Comparison of ENCODE assay signal across 17 cellular contexts in the genomic region with DNA sequence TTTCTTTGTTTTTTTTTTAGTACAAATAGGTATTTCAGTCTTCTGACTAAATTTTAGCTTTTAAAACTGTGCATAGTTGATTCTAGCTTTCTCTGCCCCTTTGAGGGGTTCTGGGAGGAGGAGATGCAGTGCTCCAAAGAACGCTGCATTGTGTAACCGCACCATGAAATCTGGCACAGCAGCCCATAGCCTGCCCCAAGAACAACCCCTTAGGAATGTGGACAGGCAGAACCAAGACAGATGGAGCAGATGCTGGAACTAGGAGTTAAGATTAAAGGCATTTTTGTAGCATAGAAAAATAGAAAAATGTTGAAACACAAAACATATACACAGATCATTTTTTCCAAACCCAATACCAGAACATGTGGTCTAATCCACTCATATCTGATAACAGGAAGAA.
DNase-seq lines count a peak whose midpoint lies in the region; ATAC-seq, FAIRE-seq and TF ChIP-seq lines count a peak whose summit lies in the region.
"Had no signal": no experiment of that assay in that cellular context is flagged by ENCODE, and none has a peak within 500 bp of the region (broad histone marks: within the 10 kb centered on the region; RNA-seq: fewer than 3 reads in every experiment).

No MANE protein-coding gene starts in this region.

- intact Hi-C loops in Right ventricle myocardium superior (cut with DNase I) (no loop called here), MCF 10A (cut with micrococcal nuclease) (no loop called here)
- intact Hi-C loops in CD4-positive, alpha-beta T cell (cut with DNase I, micrococcal nuclease), result no loop called here

- no peak overlapping the region for H4K8ac ChIP-seq in trophoblast cell (ENCODE audit: low read depth, low read length)

- H3K36me3 Mint-ChIP-seq in astrocyte (ENCODE audit: low read depth, unreplicated experiment) (no peaks in the 10 kb centered on the region), MCF 10A (ENCODE audit: insufficient read depth, unreplicated experiment) (peaks cover 6% of the 10 kb centered on the region)
- H3K36me3 Mint-ChIP-seq in CD4-positive, alpha-beta T cell (ENCODE audit: low read depth), result no peaks in the 10 kb centered on the region
- H3K36me3 Mint-ChIP-seq: naive thymus-derived CD4-positive, alpha-beta T cell had no signal

- CTCF ChIA-PET in AG04450 (lab: Charles Lee) (no interaction called here), MCF 10A (lab: Yijun Ruan, JAX) (no interaction called here)
- CTCF ChIA-PET in CD4-positive, alpha-beta T cell (lab: Charles Lee), result no interaction called here

- H3K27ac ChIP-seq in AG04450 (ENCODE audit: low read depth, low read length), result no peak overlapping the region
- H3K27ac ChIP-seq in astrocyte (ENCODE audit: low read depth, low read length), result no peak overlapping the region
- no peak overlapping the region for H3K27ac ChIP-seq in trophoblast cell (ENCODE audit: low read depth, low read length)
- H3K27ac ChIP-seq in CD4-positive, alpha-beta T cell (ENCODE audit: low read depth, low read length), result no peak overlapping the region
- H3K27ac ChIP-seq: A549, cardiac muscle cell had no signal

- no peak overlapping the region for H3K4me2 ChIP-seq in astrocyte (ENCODE audit: low read length)
- no peak overlapping the region for H3K4me2 ChIP-seq in trophoblast cell (ENCODE audit: low read length)
- H3K4me2 ChIP-seq: A549 had no signal

- peak; percentile 7 for DNase-seq in AG04450 (ENCODE audit: low read depth, low spot score)
- peak; percentile 94 for DNase-seq in astrocyte (ENCODE audit: low read depth)
- peak; percentile 74 for DNase-seq in Right ventricle myocardium superior
- peak; percentile 74 to 90 for DNase-seq in trophoblast cell
- no peak for DNase-seq in DMS153 treated with DMSO at 0.1 percent for 48 hours (lab: John Stamatoyannopoulos, UW; ENCODE audit: unreplicated experiment)
- DNase-seq in CD4-positive, alpha-beta T cell, result no peak
- no peak for DNase-seq in MCF 10A (ENCODE audit: unreplicated experiment)
- DNase-seq: activated CD4-positive, alpha-beta T cell treated with anti-CD3 and anti-CD28 coated beads for 4 hours; DMS53; H7; naive thymus-derived CD4-positive, alpha-beta T cell; NCI-H226 had no signal

- no peak overlapping the region for H3K18ac ChIP-seq in trophoblast cell (ENCODE audit: low read length)

- no peak overlapping the region for H3K4ac ChIP-seq in trophoblast cell (ENCODE audit: low read depth, low read length)

- no peak overlapping the region for H2BK120ac ChIP-seq in trophoblast cell (ENCODE audit: insufficient read depth, low read length, poor library complexity)

- H3K27me3 Mint-ChIP-seq in astrocyte (ENCODE audit: low read depth, unreplicated experiment) (peaks cover 9% of the 10 kb centered on the region), MCF 10A (ENCODE audit: insufficient read depth, unreplicated experiment) (no peaks in the 10 kb centered on the region)
- no peaks in the 10 kb centered on the region for H3K27me3 Mint-ChIP-seq in CD4-positive, alpha-beta T cell

- H3K4me1 Mint-ChIP-seq in astrocyte (ENCODE audit: low read depth, unreplicated experiment), result no peaks in the 10 kb centered on the region
- no peaks in the 10 kb centered on the region for H3K4me1 Mint-ChIP-seq in CD4-positive, alpha-beta T cell (ENCODE audit: low read depth)
- peaks cover 4% of the 10 kb centered on the region for H3K4me1 Mint-ChIP-seq in MCF 10A (ENCODE audit: insufficient read depth, unreplicated experiment)
- H3K4me1 Mint-ChIP-seq: naive thymus-derived CD4-positive, alpha-beta T cell had no signal

- TF ChIP-seq CTCF in AG04450 (IDR thresholded peaks at IDR 0.05; ENCODE audit: low read depth, low read length) (no peak), astrocyte (IDR thresholded peaks at IDR 0.05; ENCODE audit: insufficient read depth, low read depth, low read length) (no peak), MCF 10A (IDR thresholded peaks at IDR 0.05; ENCODE audit: unreplicated experiment) (no peak)
- TF ChIP-seq CTCF in CD4-positive, alpha-beta T cell (IDR thresholded peaks at IDR 0.05), result no peak

- ATAC-seq in Right ventricle myocardium superior (ENCODE audit: poor library complexity) (peak; percentile 93), GM18861 (IDR thresholded peaks at IDR 0.05; ENCODE audit: unreplicated experiment) (no peak)
- ATAC-seq in CD4-positive, alpha-beta T cell (ENCODE audit: poor library complexity), result no peak
- ATAC-seq: A549; esophagus mucosa; naive thymus-derived CD4-positive, alpha-beta T cell had no signal

- H3K4me3 Mint-ChIP-seq in astrocyte (ENCODE audit: unreplicated experiment) (no peak overlapping the region), MCF 10A (ENCODE audit: unreplicated experiment) (no peak overlapping the region)
- H3K4me3 Mint-ChIP-seq in CD4-positive, alpha-beta T cell, result no peak overlapping the region
- H3K4me3 Mint-ChIP-seq: naive thymus-derived CD4-positive, alpha-beta T cell had no signal

- peaks cover 3% of the 10 kb centered on the region for H3K9me3 Mint-ChIP-seq in astrocyte (ENCODE audit: unreplicated experiment)
- H3K9me3 Mint-ChIP-seq in CD4-positive, alpha-beta T cell, result no peaks in the 10 kb centered on the region
- H3K9me3 Mint-ChIP-seq in MCF 10A (ENCODE audit: unreplicated experiment), result peaks cover 8% of the 10 kb centered on the region

- H4K12ac ChIP-seq in trophoblast cell (ENCODE audit: low read depth, low read length), result no peak overlapping the region

- H3K36me3 ChIP-seq in astrocyte (ENCODE audit: insufficient read depth, low read length) (no peaks in the 10 kb centered on the region), trophoblast cell (ENCODE audit: control insufficient read depth in 1 of 2, insufficient read depth in 2 of 2, low read length in 2 of 2) (no peaks in the 10 kb centered on the region)
- H3K36me3 ChIP-seq: cardiac muscle cell had no signal

- H2AFZ ChIP-seq in astrocyte (ENCODE audit: low read depth, low read length) (no peak overlapping the region), trophoblast cell (ENCODE audit: insufficient read depth, low read length, poor library complexity) (no peak overlapping the region)

- H3K9ac ChIP-seq in astrocyte (ENCODE audit: low read length) (no peak overlapping the region), trophoblast cell (ENCODE audit: low read length) (no peak overlapping the region)

- no peak overlapping the region for H4K91ac ChIP-seq in trophoblast cell (ENCODE audit: low read depth, low read length)

- H3K9me3 ChIP-seq in AG04450 (ENCODE audit: control insufficient read depth, insufficient read depth, low read length) (no peaks in the 10 kb centered on the region), astrocyte (ENCODE audit: insufficient read depth, low read depth, low read length) (no peaks in the 10 kb centered on the region), trophoblast cell (ENCODE audit: insufficient read depth, low read depth, low read length) (no peaks in the 10 kb centered on the region)
- no peaks in the 10 kb centered on the region for H3K9me3 ChIP-seq in CD4-positive, alpha-beta T cell (ENCODE audit: control insufficient read depth, low read length)
- H3K9me3 ChIP-seq: A549 had no signal

- no peaks in the 10 kb centered on the region for H3K4me1 ChIP-seq in astrocyte (ENCODE audit: insufficient read depth, low read length)
- no peaks in the 10 kb centered on the region for H3K4me1 ChIP-seq in trophoblast cell (ENCODE audit: control insufficient read depth in 1 of 2, insufficient read depth in 2 of 2, low read length in 2 of 2)
- H3K4me1 ChIP-seq: A549 had no signal

- H3K27me3 ChIP-seq in AG04450 (ENCODE audit: control insufficient read depth, insufficient read depth, low read length), result peaks cover 2% of the 10 kb centered on the region
- no peaks in the 10 kb centered on the region for H3K27me3 ChIP-seq in astrocyte (ENCODE audit: insufficient read depth, low read length)
- no peaks in the 10 kb centered on the region for H3K27me3 ChIP-seq in trophoblast cell (ENCODE audit: insufficient read depth, low read length)
- no peaks in the 10 kb centered on the region for H3K27me3 ChIP-seq in CD4-positive, alpha-beta T cell (ENCODE audit: control insufficient read depth, insufficient read depth, low read length)
- H3K27me3 ChIP-seq: cardiac muscle cell had no signal

- no TSS peak for BruUV-seq in MCF 10A (replicated peaks; lab: Mats Ljungman, UMichigan)

- WGBS in trophoblast cell (ENCODE audit: extremely low coverage, insufficient coverage, insufficient read length), result no CpG with 5 or more reads among the region's 2 CpGs

- H3K4me3 ChIP-seq in AG04450 (ENCODE audit: low read depth, low read length) (no peak overlapping the region), astrocyte (ENCODE audit: insufficient read depth, low read depth, low read length) (no peak overlapping the region), trophoblast cell (ENCODE audit: low read depth, low read length) (no peak overlapping the region)
- H3K4me3 ChIP-seq: A549, cardiac muscle cell had no signal

- no peaks in the 10 kb centered on the region for H3K79me1 ChIP-seq in trophoblast cell (ENCODE audit: low read length)

- H3K23ac ChIP-seq in trophoblast cell (ENCODE audit: low read length), result no peak overlapping the region

- H2BK5ac ChIP-seq in trophoblast cell (ENCODE audit: low read depth, low read length, poor library complexity), result no peak overlapping the region

- H3K27ac Mint-ChIP-seq in astrocyte (ENCODE audit: unreplicated experiment), result no peak overlapping the region
- no peak overlapping the region for H3K27ac Mint-ChIP-seq in CD4-positive, alpha-beta T cell
- no peak overlapping the region for H3K27ac Mint-ChIP-seq in MCF 10A (ENCODE audit: low read depth, unreplicated experiment)
- H3K27ac Mint-ChIP-seq: naive thymus-derived CD4-positive, alpha-beta T cell had no signal

- no peak overlapping the region for H2BK12ac ChIP-seq in trophoblast cell (ENCODE audit: low read length)

- H3K79me2 ChIP-seq in astrocyte (ENCODE audit: insufficient read depth, low read length) (no peaks in the 10 kb centered on the region), trophoblast cell (ENCODE audit: control insufficient read depth, insufficient read depth, low read length, poor library complexity) (no peaks in the 10 kb centered on the region)

- H2AK5ac ChIP-seq in trophoblast cell (ENCODE audit: low read length), result no peak overlapping the region

- FAIRE-seq in astrocyte (lab: Jason Lieb, UNC), result no peak
- FAIRE-seq: A549, islet of Langerhans had no signal

- POLR2A ChIA-PET in AG04450 (lab: Yijun Ruan, JAX), result no interaction called here
- POLR2A ChIA-PET in CD4-positive, alpha-beta T cell (lab: Charles Lee), result no interaction called here
- POLR2A ChIA-PET in MCF 10A (lab: Yijun Ruan, JAX), result interaction anchor here (0.7 kb wide), 1 partner anchor 11 kb away, joined by 3 read pairs; no protein-coding TSS in a partner anchor

- no peaks in the 10 kb centered on the region for H4K20me1 ChIP-seq in astrocyte (ENCODE audit: insufficient read depth, low read length)

- H3K14ac ChIP-seq in trophoblast cell (ENCODE audit: low read length), result no peak overlapping the region

Comparison
In these comparisons a context has a peak if more than half of its experiments do, and no peak if none do; other contexts are left out.
1. DNase-seq: peak in AG04450 (single experiment), astrocyte (single experiment), Right ventricle myocardium superior (single experiment) and trophoblast cell (2 of 2); none in DMS153 treated with DMSO at 0.1 percent for 48 hours (single experiment), CD4-positive, alpha-beta T cell (0 of 10) and MCF 10A (single experiment).